Comparison of ENCODE assay signal across 1 cellular context in genomic region chr9:136864996-136865767, GRCh38.
TF ChIP-seq lines count a peak whose summit lies in the region.

No MANE protein-coding gene starts in this region.

TF ChIP-seq in GM23338, 12 proteins besides CTCF, POLR2A, EP300 and RAD21 (continued from another document):
- TF ChIP-seq ETS1 (IDR thresholded peaks at IDR 0.05) (no peak), CREB1 (CRISPR knock-in tag; IDR thresholded peaks at IDR 0.05; ENCODE audit: low read depth) (no peak), STAT1 (IDR thresholded peaks at IDR 0.05; ENCODE audit: unreplicated experiment) (no peak), ZNF462 (CRISPR knock-in tag; IDR thresholded peaks at IDR 0.05) (no peak), ZNF331 (CRISPR knock-in tag; IDR thresholded peaks at IDR 0.05; ENCODE audit: low read depth) (no peak)
